ENCODE assay signal across 17 cellular contexts in the genomic region with DNA sequence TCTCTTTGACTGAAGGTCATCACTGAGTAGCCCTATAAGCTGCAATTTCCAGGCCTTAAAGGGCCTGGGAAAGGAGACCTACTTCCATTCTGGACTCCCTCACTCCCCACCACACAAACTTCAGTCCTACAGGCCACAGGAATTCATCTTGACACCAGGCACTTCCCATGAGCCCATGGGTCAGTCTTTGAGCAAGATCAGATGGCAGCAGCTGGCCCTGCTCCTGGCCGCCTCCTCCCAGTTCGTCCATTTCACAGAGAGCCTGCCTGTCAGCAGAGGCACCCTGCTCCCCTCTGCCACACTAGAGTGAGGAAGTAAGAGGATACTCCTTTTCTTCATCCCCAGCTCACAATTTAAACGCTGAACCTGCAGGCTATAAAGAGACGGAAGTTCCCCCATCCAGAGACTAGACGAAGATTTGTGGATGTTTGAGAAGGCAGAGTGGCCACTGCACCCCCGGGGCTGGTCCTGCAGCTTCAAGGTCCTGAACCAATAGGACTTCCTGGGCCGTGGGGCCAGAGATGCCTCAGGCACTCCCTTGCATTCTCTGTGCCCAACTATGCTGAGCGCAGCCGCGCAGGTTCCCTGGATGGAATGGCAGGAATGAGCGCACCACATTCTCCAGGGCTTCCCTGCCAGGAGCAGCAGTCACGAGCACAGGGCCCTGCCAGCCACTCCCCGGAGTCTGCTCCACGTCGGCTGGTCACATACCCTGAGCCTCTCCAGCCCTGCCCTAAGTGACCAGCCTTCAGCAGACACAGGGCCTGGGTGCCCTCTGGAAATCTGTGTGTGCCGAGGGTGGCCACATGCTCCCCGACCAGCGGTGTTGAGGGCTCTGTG. TPM values are rescaled to one million over a fixed set of nuclear protein-coding genes. Genes with fewer than 3 reads are reported as not detected.
A peak's percentile ranks its signal among the peaks of the same experiment; 100 is the strongest.
DNase-seq lines count a peak whose midpoint lies in the region; ATAC-seq and TF ChIP-seq lines count a peak whose summit lies in the region.
"Had no signal": no experiment of that assay in that cellular context is flagged by ENCODE, and none has a peak within 500 bp of the region (broad histone marks: within the 10 kb centered on the region; RNA-seq: fewer than 3 reads in every experiment).

No MANE protein-coding gene starts in this region.

- H2AFZ ChIP-seq in mesenchymal stem cell (ENCODE audit: low read depth, low read length) = no peak overlapping the region

- no peaks in the 10 kb centered on the region for H3K27me3 Mint-ChIP-seq in activated naive CD8-positive, alpha-beta T cell treated with anti-CD3 and anti-CD28 coated beads, Interleukin-2, amount 10 ng/mL, durations not matched to agents 7 days and 5 days
- H3K27me3 Mint-ChIP-seq in activated naive CD8-positive, alpha-beta T cell treated with anti-CD3 and anti-CD28 coated beads, Interleukin-2, amount 50 U/mL, for 24 hours = no peaks in the 10 kb centered on the region
- H3K27me3 Mint-ChIP-seq: activated T-cell treated with anti-CD3 and anti-CD28 coated beads, Interleukin-2, amount 50 U/mL, for 24 hours had no signal

- peak overlapping the region; percentile 16 for H4K91ac ChIP-seq in mesenchymal stem cell (ENCODE audit: low read length)

- H3K23ac ChIP-seq in mesenchymal stem cell (ENCODE audit: low read length in 2 of 2) = no peak overlapping the region

- H2BK5ac ChIP-seq in mesenchymal stem cell (ENCODE audit: low read depth, low read length, poor library complexity, severe bottlenecking) = peak overlapping the region; percentile 73

- H3K4me1 ChIP-seq in mesenchymal stem cell (ENCODE audit: control insufficient read depth, insufficient read depth, low read depth, low read length) (peaks cover 32% of the 10 kb centered on the region), upper lobe of left lung (peaks cover 0 to 10% (median 2%) of the 10 kb centered on the region in 4 donors)
- H3K4me1 ChIP-seq: tibial artery had no signal

- H3K36me3 Mint-ChIP-seq in activated naive CD8-positive, alpha-beta T cell treated with anti-CD3 and anti-CD28 coated beads, Interleukin-2, amount 10 ng/mL, durations not matched to agents 7 days and 5 days = peaks cover 3% of the 10 kb centered on the region
- peaks cover 7% of the 10 kb centered on the region for H3K36me3 Mint-ChIP-seq in activated naive CD8-positive, alpha-beta T cell treated with anti-CD3 and anti-CD28 coated beads, Interleukin-2, amount 50 U/mL, for 24 hours (ENCODE audit: low read depth)

- no peak overlapping the region for H3K4me3 ChIP-seq in fibroblast of villous mesenchyme (ENCODE audit: low read depth, low read length)
- H3K4me3 ChIP-seq in mesenchymal stem cell (ENCODE audit: insufficient read depth in 1 of 2, low read depth in 1 of 2, low read length in 2 of 2) = no peak overlapping the region
- no peak overlapping the region for H3K4me3 ChIP-seq in upper lobe of left lung
- H3K4me3 ChIP-seq: dorsolateral prefrontal cortex, tibial artery had no signal

- TF ChIP-seq EP300 in upper lobe of left lung (IDR thresholded peaks at IDR 0.05) = no peak

- H3K27ac ChIP-seq in mesenchymal stem cell (ENCODE audit: low read length, poor library complexity, severe bottlenecking) = peak overlapping the region; percentile 88
- peak overlapping the region in 3 of 4 donors; percentile 35 to 62 (median 58) for H3K27ac ChIP-seq in upper lobe of left lung
- H3K27ac ChIP-seq: tibial artery had no signal

- no peak overlapping the region for H2BK12ac ChIP-seq in mesenchymal stem cell (ENCODE audit: low read length in 2 of 2)

- H3K27me3 ChIP-seq in mesenchymal stem cell (ENCODE audit: control insufficient read depth in 1 of 2, insufficient read depth in 1 of 2, low read length in 2 of 2) (no peaks in the 10 kb centered on the region), upper lobe of left lung (no peaks in the 10 kb centered on the region)
- H3K27me3 ChIP-seq: dorsolateral prefrontal cortex, tibial artery had no signal

- no peak for DNase-seq in activated naive CD8-positive, alpha-beta T cell treated with anti-CD3 and anti-CD28 coated beads, Interleukin-2, amount 10 ng/mL, durations not matched to agents 7 days and 5 days
- DNase-seq in activated naive CD8-positive, alpha-beta T cell treated with anti-CD3 and anti-CD28 coated beads, Interleukin-2, amount 50 U/mL, for 24 hours = no peak
- DNase-seq in fibroblast of villous mesenchyme (ENCODE audit: low read depth) (peak; percentile 70), mesenchymal stem cell (peak; percentile 64), upper lobe of left lung (no peak), T-helper 9 cell (no peak), T-helper 2 cell (no peak)
- DNase-seq: activated CD4-positive, alpha-beta T cell treated with anti-CD3 and anti-CD28 coated beads for 48 hours; activated T-cell treated with anti-CD3 and anti-CD28 coated beads, Interleukin-2, amount 50 U/mL, for 24 hours; dorsolateral prefrontal cortex; foreskin melanocyte; NCI-H446; stimulated activated CD4-positive, alpha-beta T cell treated with anti-CD3 and anti-CD28 coated beads, Interleukin-12 subunit alpha, Interleukin-12 subunit beta, amount 100 ng/mL, for 4 hours; tibial artery had no signal

- H3K36me3 ChIP-seq in mesenchymal stem cell (ENCODE audit: control insufficient read depth in 1 of 2, insufficient read depth in 2 of 2, low read depth in 1 of 2, low read length in 2 of 2) = peaks cover 77 to 79% of the 10 kb centered on the region in 2 experiments
- peaks cover 0 to 50% (median 13%) of the 10 kb centered on the region in 4 donors for H3K36me3 ChIP-seq in upper lobe of left lung

- no peak overlapping the region for H3K9ac ChIP-seq in mesenchymal stem cell (ENCODE audit: low read length)

- H2AK5ac ChIP-seq in mesenchymal stem cell (ENCODE audit: low read length, severe bottlenecking) = peak overlapping the region; percentile 80

- no peak overlapping the region for H3K4me2 ChIP-seq in mesenchymal stem cell (ENCODE audit: low read length, poor library complexity, severe bottlenecking)

- TF ChIP-seq CTCF in fibroblast of villous mesenchyme (IDR thresholded peaks at IDR 0.05; ENCODE audit: insufficient read depth, low read depth, low read length) = no peak
- TF ChIP-seq CTCF in upper lobe of left lung (IDR thresholded peaks at IDR 0.05) = no peak

- no peak for ATAC-seq in activated naive CD8-positive, alpha-beta T cell treated with anti-CD3 and anti-CD28 coated beads, Interleukin-2, amount 10 ng/mL, durations not matched to agents 7 days and 5 days (ENCODE audit: low read depth)
- ATAC-seq in activated naive CD8-positive, alpha-beta T cell treated with anti-CD3 and anti-CD28 coated beads, Interleukin-2, amount 50 U/mL, for 24 hours = no peak
- ATAC-seq in upper lobe of left lung (ENCODE audit: low FRiP score in 2 of 2) (peak; percentile 48 to 74), HG02759 (IDR thresholded peaks at IDR 0.05; ENCODE audit: unreplicated experiment) (no peak)
- ATAC-seq: Panc1 had no signal

- H3K18ac ChIP-seq in mesenchymal stem cell (ENCODE audit: low read depth in 1 of 2, low read length in 2 of 2) = no peak overlapping the region

- no peaks in the 10 kb centered on the region for H3K4me1 Mint-ChIP-seq in activated naive CD8-positive, alpha-beta T cell treated with anti-CD3 and anti-CD28 coated beads, Interleukin-2, amount 10 ng/mL, durations not matched to agents 7 days and 5 days
- H3K4me1 Mint-ChIP-seq in activated naive CD8-positive, alpha-beta T cell treated with anti-CD3 and anti-CD28 coated beads, Interleukin-2, amount 50 U/mL, for 24 hours = no peaks in the 10 kb centered on the region

- WGBS in mesenchymal stem cell = 88% methylated on average over 18 of the region's 18 CpGs
- 63 to 75% methylated on average over 5 to 15 of the region's 18 CpGs for WGBS in upper lobe of left lung, 2 donors

- no peak for TF ChIP-seq POLR2A in upper lobe of left lung (IDR thresholded peaks at IDR 0.05)

- H3K27ac Mint-ChIP-seq in activated naive CD8-positive, alpha-beta T cell treated with anti-CD3 and anti-CD28 coated beads, Interleukin-2, amount 10 ng/mL, durations not matched to agents 7 days and 5 days = peak overlapping the region; percentile 9
- no peak overlapping the region for H3K27ac Mint-ChIP-seq in activated naive CD8-positive, alpha-beta T cell treated with anti-CD3 and anti-CD28 coated beads, Interleukin-2, amount 50 U/mL, for 24 hours
- H3K27ac Mint-ChIP-seq: activated T-cell treated with anti-CD3 and anti-CD28 coated beads, Interleukin-2, amount 50 U/mL, for 24 hours; T-helper 1 cell treated with Interleukin-12 subunit alpha and Interleukin-12 subunit beta and Interleukin-4 antibody, amounts not matched to agents 30 μg/mL and 1 μg/mL, for 36 hours had no signal

- H3K9me3 ChIP-seq in mesenchymal stem cell (ENCODE audit: control insufficient read depth, low read length) = no peaks in the 10 kb centered on the region
- no peaks in the 10 kb centered on the region for H3K9me3 ChIP-seq in upper lobe of left lung
- H3K9me3 ChIP-seq: tibial artery had no signal

- no peak overlapping the region for H2BK15ac ChIP-seq in mesenchymal stem cell (ENCODE audit: low read depth, poor library complexity, severe bottlenecking)

- POLR2A ChIA-PET in activated naive CD8-positive, alpha-beta T cell treated with anti-CD3 and anti-CD28 coated beads, Interleukin-2, amount 10 ng/mL, durations not matched to agents 7 days and 5 days (lab: Charles Lee) = no interaction called here

- peak overlapping the region; percentile 13 for H4K8ac ChIP-seq in mesenchymal stem cell (ENCODE audit: low read length)

- no peaks in the 10 kb centered on the region for H3K9me3 Mint-ChIP-seq in activated naive CD8-positive, alpha-beta T cell treated with anti-CD3 and anti-CD28 coated beads, Interleukin-2, amount 10 ng/mL, durations not matched to agents 7 days and 5 days
- no peaks in the 10 kb centered on the region for H3K9me3 Mint-ChIP-seq in activated naive CD8-positive, alpha-beta T cell treated with anti-CD3 and anti-CD28 coated beads, Interleukin-2, amount 50 U/mL, for 24 hours
- H3K9me3 Mint-ChIP-seq: activated T-cell treated with anti-CD3 and anti-CD28 coated beads, Interleukin-2, amount 50 U/mL, for 24 hours; T-helper 1 cell treated with Interleukin-12 subunit alpha and Interleukin-12 subunit beta and Interleukin-4 antibody, amounts not matched to agents 30 μg/mL and 1 μg/mL, for 36 hours had no signal

- H3K4ac ChIP-seq in mesenchymal stem cell (ENCODE audit: low read depth in 1 of 2, low read length in 2 of 2) = no peak overlapping the region

- no peak overlapping the region for H2BK120ac ChIP-seq in mesenchymal stem cell (ENCODE audit: low read depth, low read length)

- peaks cover 22% of the 10 kb centered on the region for H3K79me1 ChIP-seq in mesenchymal stem cell (replicated peaks; ENCODE audit: low read length, poor library complexity, severe bottlenecking)

- H3K14ac ChIP-seq in mesenchymal stem cell (ENCODE audit: low read length in 2 of 2) = no peak overlapping the region

- H3K4me3 Mint-ChIP-seq in activated naive CD8-positive, alpha-beta T cell treated with anti-CD3 and anti-CD28 coated beads, Interleukin-2, amount 10 ng/mL, durations not matched to agents 7 days and 5 days = no peak overlapping the region
- no peak overlapping the region for H3K4me3 Mint-ChIP-seq in activated naive CD8-positive, alpha-beta T cell treated with anti-CD3 and anti-CD28 coated beads, Interleukin-2, amount 50 U/mL, for 24 hours
- H3K4me3 Mint-ChIP-seq: activated T-cell treated with anti-CD3 and anti-CD28 coated beads, Interleukin-2, amount 50 U/mL, for 24 hours; T-helper 1 cell treated with Interleukin-12 subunit alpha and Interleukin-12 subunit beta and Interleukin-4 antibody, amounts not matched to agents 30 μg/mL and 1 μg/mL, for 36 hours had no signal

RNA-seq across cellular contexts. Expression of a gene that starts 33.5 kb away (rescaled TPM):
- total RNA-seq in activated naive CD8-positive, alpha-beta T cell treated with anti-CD3 and anti-CD28 coated beads, Interleukin-2, amount 10 ng/mL, durations not matched to agents 7 days and 5 days = 10 to 100 TPM; 33.6 to 35.6 TPM
- 10.3 and 19.4 TPM in 2 replicates for total RNA-seq in fibroblast of villous mesenchyme
- polyA plus RNA-seq in mesenchymal stem cell (2013, experiment 1 of 2) = 25.7 TPM
- polyA plus RNA-seq in mesenchymal stem cell (2013, experiment 2 of 2) = 25.8 TPM
- total RNA-seq in upper lobe of left lung = 10 to 100 TPM; 10.5 to 55.9 (median 27.3) TPM

Comparison
In these comparisons a context has a peak if more than half of its experiments do, and no peak if none do; other contexts are left out.
1. ATAC-seq: peak in upper lobe of left lung (2 of 2); none in activated naive CD8-positive, alpha-beta T cell treated with anti-CD3 and anti-CD28 coated beads, Interleukin-2, amount 10 ng/mL, durations not matched to agents 7 days and 5 days (single experiment), activated naive CD8-positive, alpha-beta T cell treated with anti-CD3 and anti-CD28 coated beads, Interleukin-2, amount 50 U/mL, for 24 hours (single experiment) and HG02759 (single experiment).
2. DNase-seq: peak in fibroblast of villous mesenchyme (single experiment) and mesenchymal stem cell (single experiment); none in activated naive CD8-positive, alpha-beta T cell treated with anti-CD3 and anti-CD28 coated beads, Interleukin-2, amount 10 ng/mL, durations not matched to agents 7 days and 5 days (single experiment), activated naive CD8-positive, alpha-beta T cell treated with anti-CD3 and anti-CD28 coated beads, Interleukin-2, amount 50 U/mL, for 24 hours (single experiment), upper lobe of left lung (0 of 2), T-helper 9 cell (single experiment) and T-helper 2 cell (0 of 5).